9 cellular contexts compared by ENCODE assay signal in the genomic region with DNA sequence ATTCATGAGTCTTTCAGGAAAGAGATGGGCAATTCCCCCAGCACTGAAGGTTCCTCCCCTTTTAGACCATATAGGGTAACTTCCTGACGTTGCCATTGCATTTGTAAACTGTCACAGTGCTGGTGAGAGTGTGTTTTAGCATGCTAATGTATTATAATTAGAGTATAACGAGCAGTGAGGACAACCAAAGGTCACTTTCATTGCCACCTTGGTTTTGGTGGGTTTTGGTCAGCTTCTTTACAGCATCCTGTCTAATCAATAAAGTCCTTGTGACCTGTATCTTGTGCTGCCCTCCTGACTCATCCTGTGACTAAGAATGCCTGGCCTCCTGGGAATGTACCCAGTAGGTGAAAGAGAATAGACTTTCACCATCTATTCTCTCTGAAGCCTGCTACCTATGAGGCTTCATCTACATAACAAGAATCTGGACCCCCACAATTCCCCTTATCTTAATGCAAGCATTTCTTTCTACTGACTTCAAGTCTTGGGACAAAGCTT.
DNase-seq lines count a peak whose midpoint lies in the region; ATAC-seq lines count a peak whose summit lies in the region.
"Had no signal": no experiment of that assay in that cellular context is flagged by ENCODE, and none has a peak within 500 bp of the region (broad histone marks: within the 10 kb centered on the region; RNA-seq: fewer than 3 reads in every experiment).

No MANE protein-coding gene starts in this region.

- H3K79me1 ChIP-seq in mesendoderm (ENCODE audit: low read length) = no peaks in the 10 kb centered on the region

- H3K4me2 ChIP-seq in mesendoderm (ENCODE audit: low read length) = no peak overlapping the region

- no peaks in the 10 kb centered on the region for H3K36me3 ChIP-seq in mesendoderm (ENCODE audit: control insufficient read depth, insufficient read depth, low read length)

- no peak overlapping the region for H2BK15ac ChIP-seq in mesendoderm (replicated peaks; ENCODE audit: low read depth)

- in situ Hi-C loops in G401 (cut with HindIII; ENCODE audit: low sequenced_read_pairs) = no loop called here

- H3K27ac ChIP-seq in mesendoderm (ENCODE audit: low read depth, low read length) = no peak overlapping the region

- no peaks in the 10 kb centered on the region for H3K27me3 Mint-ChIP-seq in activated CD4-positive, alpha-beta memory T cell treated with anti-CD3 and anti-CD28 coated beads, Interleukin-2, amount 10 ng/mL, durations not matched to agents 7 days and 5 days

- H3K79me2 ChIP-seq in mesendoderm (ENCODE audit: control insufficient read depth, insufficient read depth, low read length) = no peaks in the 10 kb centered on the region

- peak; percentile 28 for DNase-seq in activated CD4-positive, alpha-beta memory T cell treated with anti-CD3 and anti-CD28 coated beads, Interleukin-2, amount 10 ng/mL, durations not matched to agents 7 days and 5 days
- DNase-seq in mesendoderm (peak; percentile 99), AG08396 (ENCODE audit: low spot score) (no peak), G401 (ENCODE audit: low spot score) (no peak), DMS 273 treated with DMSO at 0.1 percent for 48 hours (lab: John Stamatoyannopoulos, UW) (no peak), COLO668 (lab: John Stamatoyannopoulos, UW; ENCODE audit: unreplicated experiment) (no peak)
- DNase-seq: NCI-H1436 had no signal

- H3K9ac ChIP-seq in mesendoderm (ENCODE audit: low read length) = no peak overlapping the region

- H3K4me3 ChIP-seq in mesendoderm (ENCODE audit: low read length) = no peak overlapping the region

- H3K36me3 Mint-ChIP-seq in activated CD4-positive, alpha-beta memory T cell treated with anti-CD3 and anti-CD28 coated beads, Interleukin-2, amount 10 ng/mL, durations not matched to agents 7 days and 5 days (ENCODE audit: low read depth) = no peaks in the 10 kb centered on the region

- ATAC-seq in GM19397 (IDR thresholded peaks at IDR 0.05; ENCODE audit: unreplicated experiment) (peak; percentile 87), HG03066 (IDR thresholded peaks at IDR 0.05; ENCODE audit: low read depth, unreplicated experiment) (peak; percentile 90)

- no peaks in the 10 kb centered on the region for H3K27me3 ChIP-seq in mesendoderm (ENCODE audit: insufficient read depth, low read length, poor library complexity)

- WGBS in mesendoderm (ENCODE audit: extremely low coverage, insufficient coverage, low lambda C conversion rate) = no CpG with 5 or more reads among the region's 2 CpGs

- H3K18ac ChIP-seq in mesendoderm (ENCODE audit: low read length) = no peak overlapping the region

- no peak overlapping the region for H3K27ac Mint-ChIP-seq in activated CD4-positive, alpha-beta memory T cell treated with anti-CD3 and anti-CD28 coated beads, Interleukin-2, amount 10 ng/mL, durations not matched to agents 7 days and 5 days

- H2BK5ac ChIP-seq in mesendoderm (ENCODE audit: low read length) = no peak overlapping the region

- no peaks in the 10 kb centered on the region for H3K9me3 Mint-ChIP-seq in activated CD4-positive, alpha-beta memory T cell treated with anti-CD3 and anti-CD28 coated beads, Interleukin-2, amount 10 ng/mL, durations not matched to agents 7 days and 5 days

- no peak overlapping the region for H2AK5ac ChIP-seq in mesendoderm (ENCODE audit: low read length)

- H3K23ac ChIP-seq in mesendoderm (ENCODE audit: low read length) = no peak overlapping the region

- H2BK120ac ChIP-seq in mesendoderm (ENCODE audit: low read depth, low read length) = no peak overlapping the region

- POLR2A ChIA-PET in activated CD4-positive, alpha-beta memory T cell treated with anti-CD3 and anti-CD28 coated beads, Interleukin-2, amount 10 ng/mL, durations not matched to agents 7 days and 5 days (lab: Charles Lee) = no interaction called here

- no peak overlapping the region for H3K4ac ChIP-seq in mesendoderm (ENCODE audit: low read depth, low read length)

- H4K5ac ChIP-seq in mesendoderm (ENCODE audit: low read length) = no peak overlapping the region

- no peak overlapping the region for H3K4me3 Mint-ChIP-seq in activated CD4-positive, alpha-beta memory T cell treated with anti-CD3 and anti-CD28 coated beads, Interleukin-2, amount 10 ng/mL, durations not matched to agents 7 days and 5 days

- H4K8ac ChIP-seq in mesendoderm (ENCODE audit: low read depth, low read length) = no peak overlapping the region

- H3K4me1 Mint-ChIP-seq in activated CD4-positive, alpha-beta memory T cell treated with anti-CD3 and anti-CD28 coated beads, Interleukin-2, amount 10 ng/mL, durations not matched to agents 7 days and 5 days = peaks cover 9% of the 10 kb centered on the region

- CTCF ChIA-PET in activated CD4-positive, alpha-beta memory T cell treated with anti-CD3 and anti-CD28 coated beads, Interleukin-2, amount 10 ng/mL, durations not matched to agents 7 days and 5 days (lab: Charles Lee) = no interaction called here

- peak overlapping the region; percentile 31 for H3K56ac ChIP-seq in mesendoderm (ENCODE audit: low read length)

- peaks cover 9% of the 10 kb centered on the region for H3K4me1 ChIP-seq in mesendoderm (ENCODE audit: control insufficient read depth, low read depth, low read length)

Comparison
In these comparisons a context has a peak if more than half of its experiments do, and no peak if none do; other contexts are left out.
1. DNase-seq: peak in activated CD4-positive, alpha-beta memory T cell treated with anti-CD3 and anti-CD28 coated beads, Interleukin-2, amount 10 ng/mL, durations not matched to agents 7 days and 5 days (single experiment) and mesendoderm (single experiment); none in AG08396 (single experiment), G401 (single experiment), DMS 273 treated with DMSO at 0.1 percent for 48 hours (single experiment) and COLO668 (single experiment).